ENCODE assay signal across 8 cellular contexts in genomic region chr19:58279925-58280316, GRCh38. TPM values are rescaled to one million over a fixed set of nuclear protein-coding genes. Genes with fewer than 3 reads are reported as not detected.
DNase-seq lines count a peak whose midpoint lies in the region; ATAC-seq and TF ChIP-seq lines count a peak whose summit lies in the region.

No MANE protein-coding gene starts in this region.

- no peak for DNase-seq in CD4-positive, alpha-beta T cell
- DNase-seq in M059J (ENCODE audit: low read depth) (peak; percentile 22), dedifferentiated amniotic fluid mesenchymal stem cell (ENCODE audit: extremely low spot score) (no peak), iPS-NIHi7 (ENCODE audit: extremely low spot score) (no peak)

- H3K9me3 ChIP-seq in CD4-positive, alpha-beta T cell (ENCODE audit: control insufficient read depth, low read length) = peaks cover 5% of the 10 kb centered on the region
- peaks cover 2 to 3% of the 10 kb centered on the region in 2 donors for H3K9me3 ChIP-seq in duodenal mucosa (ENCODE audit: control insufficient read depth in 1 of 2, low read length in 2 of 2)
- peaks cover 52% of the 10 kb centered on the region for H3K9me3 ChIP-seq in neuron (ENCODE audit: low read length)

- no peak for TF ChIP-seq CTCF in CD4-positive, alpha-beta T cell (IDR thresholded peaks at IDR 0.05)

- no peaks in the 10 kb centered on the region for H3K27me3 Mint-ChIP-seq in CD4-positive, alpha-beta T cell

- no peaks in the 10 kb centered on the region for H3K27me3 ChIP-seq in CD4-positive, alpha-beta T cell (ENCODE audit: control insufficient read depth, insufficient read depth, low read length)
- H3K27me3 ChIP-seq in duodenal mucosa (ENCODE audit: control insufficient read depth in 1 of 2, insufficient read depth in 2 of 2, low read length in 2 of 2) (no peaks in the 10 kb centered on the region), neuron (ENCODE audit: insufficient read depth, low read length) (no peaks in the 10 kb centered on the region)

- H3K4me1 ChIP-seq in duodenal mucosa (ENCODE audit: control insufficient read depth in 1 of 2, insufficient read depth in 2 of 2, low read length in 2 of 2) = peaks cover 9 to 10% of the 10 kb centered on the region in 2 donors
- peaks cover 9% of the 10 kb centered on the region for H3K4me1 ChIP-seq in neuron (ENCODE audit: insufficient read depth, low read length)

- H3K4me3 ChIP-seq in duodenal mucosa (ENCODE audit: low read depth in 1 of 2, low read length in 2 of 2) = peak overlapping the region; percentile 75 to 91
- H3K4me3 ChIP-seq in neuron (ENCODE audit: low read length) = peak overlapping the region; percentile 73

- H2AFZ ChIP-seq in neuron (ENCODE audit: low read depth, low read length) = no peak overlapping the region

- ATAC-seq in CD4-positive, alpha-beta T cell (ENCODE audit: poor library complexity) = no peak
- ATAC-seq in HG03439 (IDR thresholded peaks at IDR 0.05; ENCODE audit: unreplicated experiment) (no peak), HG03442 (IDR thresholded peaks at IDR 0.05; ENCODE audit: unreplicated experiment) (no peak)

- no peak overlapping the region for H3K9ac ChIP-seq in duodenal mucosa (ENCODE audit: low read depth in 1 of 2, low read length in 2 of 2)

- H3K27ac ChIP-seq in CD4-positive, alpha-beta T cell (ENCODE audit: low read depth, low read length) = no peak overlapping the region
- no peak overlapping the region for H3K27ac ChIP-seq in duodenal mucosa (ENCODE audit: low read depth, low read length)

- intact Hi-C loops in CD4-positive, alpha-beta T cell (cut with DNase I, micrococcal nuclease) = loop anchor here (2.0 to 10.0 kb wide), 4 partner anchors 47 to 553 kb away; partner anchors contain the start of genes ZNF544 (in 2 of the 2), ZNF671 (in 1 of the 2) and ZSCAN22 (in 1 of the 2)

- H3K36me3 ChIP-seq in duodenal mucosa (ENCODE audit: control insufficient read depth in 1 of 2, insufficient read depth in 2 of 2, low read length in 2 of 2) (peaks cover 0 to 1% of the 10 kb centered on the region in 2 donors), neuron (ENCODE audit: insufficient read depth, low read length) (peaks cover 53% of the 10 kb centered on the region)

- CTCF ChIA-PET in CD4-positive, alpha-beta T cell (lab: Charles Lee) = no interaction called here

- H3K4me3 Mint-ChIP-seq in CD4-positive, alpha-beta T cell = peak overlapping the region; percentile 98

- POLR2A ChIA-PET in CD4-positive, alpha-beta T cell (lab: Charles Lee) = interaction anchor here (1.0 to 3.6 kb wide), 3 partner anchors 10 to 67 kb away, joined by 4 to 31 read pairs (median 5); partner anchors contain the start of gene ERVK3-1

- H3K36me3 Mint-ChIP-seq in CD4-positive, alpha-beta T cell (ENCODE audit: low read depth) = peaks cover 67% of the 10 kb centered on the region

- peaks cover 2% of the 10 kb centered on the region for H3K9me3 Mint-ChIP-seq in CD4-positive, alpha-beta T cell

- peaks cover 45% of the 10 kb centered on the region for H3K4me1 Mint-ChIP-seq in CD4-positive, alpha-beta T cell (ENCODE audit: low read depth)

- H3K27ac Mint-ChIP-seq in CD4-positive, alpha-beta T cell = peak overlapping the region; percentile 92

RNA-seq across cellular contexts. Expression of gene ZNF8, which starts 1.2 kb away (rescaled TPM):
- 1 to 10 TPM; 9.5 to 9.6 TPM for total RNA-seq in CD4-positive, alpha-beta T cell
- total RNA-seq in M059J (2014; rRNA removed; shearing (Covaris generic)) = 3.7 and 7.1 TPM in 2 replicates

RNA-seq across cellular contexts. Expression of gene ERVK3-1, which starts 25.3 kb away (rescaled TPM):
- 100 to 1,000 TPM; 150 to 153 TPM for total RNA-seq in CD4-positive, alpha-beta T cell
- 90.1 and 122 TPM in 2 replicates for total RNA-seq in M059J (2014; rRNA removed; shearing (Covaris generic))

RNA-seq across cellular contexts. Expression of gene ZSCAN22, which starts 46.9 kb away (rescaled TPM):
- under 1 TPM; 0.77 to 0.81 TPM for total RNA-seq in CD4-positive, alpha-beta T cell
- total RNA-seq in M059J (2014; rRNA removed; shearing (Covaris generic)) = 2.2 and 3.6 TPM in 2 replicates

RNA-seq across cellular contexts. Expression of gene ZNF544, which starts 51.2 kb away (rescaled TPM):
- total RNA-seq in CD4-positive, alpha-beta T cell = 1 to 10 TPM; 6.3 to 7.2 TPM
- total RNA-seq in M059J (2014; rRNA removed; shearing (Covaris generic)) = 47.3 and 65.4 TPM in 2 replicates
